ENCODE assay signal across 1 cellular context in genomic region chr22:40540265-40540664, GRCh38.
TF ChIP-seq lines count a peak whose summit lies in the region.

No MANE protein-coding gene starts in this region.

TF ChIP-seq in GM23338, 12 proteins besides CTCF, POLR2A, EP300 and RAD21 (continued from another document):
- TF ChIP-seq REST (IDR thresholded peaks at IDR 0.05; ENCODE audit: unreplicated experiment) (no peak), STAT1 (IDR thresholded peaks at IDR 0.05; ENCODE audit: unreplicated experiment) (no peak), NANOG (IDR thresholded peaks at IDR 0.05; ENCODE audit: borderline replicate concordance) (no peak), ZNF114 (CRISPR knock-in tag; IDR thresholded peaks at IDR 0.05) (no peak), ZNF462 (CRISPR knock-in tag; IDR thresholded peaks at IDR 0.05) (no peak), POLR2AphosphoS5 (IDR thresholded peaks at IDR 0.05; ENCODE audit: low read depth) (no peak), EZH2phosphoT487 (IDR thresholded peaks at IDR 0.05; ENCODE audit: unreplicated experiment) (no peak), CREB1 (CRISPR knock-in tag; IDR thresholded peaks at IDR 0.05; ENCODE audit: low read depth) (no peak)
TF ChIP-seq in GM23338: peak in this region for 0.
